Comparison of ENCODE assay signal across 9 cellular contexts in the genomic region with DNA sequence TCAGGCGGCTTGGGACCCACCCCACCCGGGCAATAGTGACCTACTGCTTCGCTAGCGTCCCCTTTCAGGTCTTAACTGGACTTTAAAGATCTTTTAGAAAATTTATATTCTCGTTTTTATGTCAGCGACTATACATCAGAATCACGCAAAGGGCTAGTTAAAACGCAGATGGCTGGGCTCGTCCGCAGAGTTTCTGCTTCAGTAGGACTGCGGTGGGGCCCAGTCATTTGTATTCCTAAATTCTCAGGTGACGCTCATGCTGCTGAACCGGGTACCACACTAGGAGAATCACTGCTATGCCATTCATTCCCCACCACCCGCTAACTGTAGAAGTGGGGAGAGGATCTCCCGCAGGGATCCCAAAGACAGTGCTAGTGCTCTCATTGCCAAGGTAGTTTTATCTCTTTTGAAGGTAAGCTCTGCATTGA. TPM values are rescaled to one million over a fixed set of nuclear protein-coding genes. Genes with fewer than 3 reads are reported as not detected.
DNase-seq lines count a peak whose midpoint lies in the region; ATAC-seq and TF ChIP-seq lines count a peak whose summit lies in the region.
"Had no signal": no experiment of that assay in that cellular context is flagged by ENCODE, and none has a peak within 500 bp of the region (broad histone marks: within the 10 kb centered on the region; RNA-seq: fewer than 3 reads in every experiment).

No MANE protein-coding gene starts in this region.

- H3K79me1 ChIP-seq in mesenchymal stem cell (replicated peaks; ENCODE audit: low read length, poor library complexity, severe bottlenecking): no peaks in the 10 kb centered on the region

- H3K27ac Mint-ChIP-seq in GM23338: peak overlapping the region; percentile 84
- no peak overlapping the region for H3K27ac Mint-ChIP-seq in activated B cell treated with CpG ODN at 0.5 μM for 24 hours

- H4K91ac ChIP-seq in mesenchymal stem cell (ENCODE audit: low read length): no peak overlapping the region

- no peaks in the 10 kb centered on the region for H3K9me3 ChIP-seq in mesenchymal stem cell (ENCODE audit: control insufficient read depth, low read length)

- no peak overlapping the region for H2AK5ac ChIP-seq in mesenchymal stem cell (ENCODE audit: low read length, severe bottlenecking)

- H3K27me3 Mint-ChIP-seq in GM23338 (ENCODE audit: insufficient read depth, low read depth, poor library complexity) (peaks cover 38% of the 10 kb centered on the region), activated B cell treated with CpG ODN at 0.5 μM for 24 hours (peaks cover 37% of the 10 kb centered on the region)

- H3K4me3 ChIP-seq in ACC112 (ENCODE audit: low read depth, low read length) (peak overlapping the region; percentile 73), GM23338 (peak overlapping the region; percentile 55), mesenchymal stem cell (ENCODE audit: insufficient read depth in 1 of 2, low read depth in 1 of 2, low read length in 2 of 2) (peak overlapping the region; percentile 23 to 64)

- ATAC-seq in GM23338 (peak; percentile 55), activated B cell treated with CpG ODN at 0.5 μM for 24 hours (ENCODE audit: low read depth) (no peak), GM19452 (IDR thresholded peaks at IDR 0.05; ENCODE audit: unreplicated experiment) (no peak), HG02870 (IDR thresholded peaks at IDR 0.05; ENCODE audit: unreplicated experiment) (no peak), HG03342 (IDR thresholded peaks at IDR 0.05; ENCODE audit: unreplicated experiment) (no peak)

- H3K4ac ChIP-seq in mesenchymal stem cell (ENCODE audit: low read depth in 1 of 2, low read length in 2 of 2): no peak overlapping the region

- peak; percentile 84 for DNase-seq in GM23338 (ENCODE audit: low spot score)
- no peak for DNase-seq in activated B cell treated with CpG ODN at 0.5 μM for 24 hours
- no peak for DNase-seq in mesenchymal stem cell
- DNase-seq in stimulated activated CD4-positive, alpha-beta T cell treated with anti-CD3 and anti-CD28 coated beads, Interleukin-2, amount 100 ng/mL, for 48 hours: no peak
- DNase-seq: activated CD8-positive, alpha-beta memory T cell treated with anti-CD3 and anti-CD28 coated beads, Interleukin-2, amount 50 U/mL, for 4 hours had no signal

- CTCF ChIA-PET in activated B cell treated with CpG ODN at 0.5 μM for 24 hours (lab: Charles Lee): no interaction called here

- H3K9ac ChIP-seq in mesenchymal stem cell (ENCODE audit: low read length): no peak overlapping the region

- no peak overlapping the region for H2BK120ac ChIP-seq in mesenchymal stem cell (ENCODE audit: low read depth, low read length)

- H3K9me2 ChIP-seq in GM23338 (ENCODE audit: insufficient read depth): no peaks in the 10 kb centered on the region

- no peak overlapping the region for H3K18ac ChIP-seq in mesenchymal stem cell (ENCODE audit: low read depth in 1 of 2, low read length in 2 of 2)

- no peaks in the 10 kb centered on the region for H3K4me1 ChIP-seq in ACC112 (ENCODE audit: control insufficient read depth, insufficient read depth, low read length, unreplicated experiment)
- peaks cover 54% of the 10 kb centered on the region for H3K4me1 ChIP-seq in GM23338 (ENCODE audit: insufficient read depth)
- peaks cover 15% of the 10 kb centered on the region for H3K4me1 ChIP-seq in mesenchymal stem cell (ENCODE audit: control insufficient read depth, insufficient read depth, low read depth, low read length)

- H3K36me3 Mint-ChIP-seq in GM23338 (ENCODE audit: low read depth) (no peaks in the 10 kb centered on the region; the same call in 2 of the 3 replicates), activated B cell treated with CpG ODN at 0.5 μM for 24 hours (ENCODE audit: low read depth) (no peaks in the 10 kb centered on the region)

- peaks cover 75% of the 10 kb centered on the region for H3K27me3 ChIP-seq in ACC112 (ENCODE audit: insufficient read depth, low read length)
- peaks cover 28% of the 10 kb centered on the region for H3K27me3 ChIP-seq in GM23338 (ENCODE audit: insufficient read depth)
- H3K27me3 ChIP-seq in mesenchymal stem cell (ENCODE audit: control insufficient read depth in 1 of 2, insufficient read depth in 1 of 2, low read length in 2 of 2): peaks cover 44 to 65% of the 10 kb centered on the region in 2 experiments

- H3K4me3 Mint-ChIP-seq in GM23338 (peak overlapping the region; percentile 73), activated B cell treated with CpG ODN at 0.5 μM for 24 hours (peak overlapping the region; percentile 76)

- H3F3A ChIP-seq in GM23338 (replicated peaks; ENCODE audit: low read depth): peaks cover 10% of the 10 kb centered on the region; the same call in 1 of the 2 replicates

- H2AFZ ChIP-seq in ACC112 (ENCODE audit: low read length, unreplicated experiment): no peak overlapping the region
- H2AFZ ChIP-seq in GM23338: no peak overlapping the region
- H2AFZ ChIP-seq in mesenchymal stem cell (ENCODE audit: low read depth, low read length): no peak overlapping the region

- POLR2A ChIA-PET in activated B cell treated with CpG ODN at 0.5 μM for 24 hours (lab: Charles Lee): no interaction called here

- no peak overlapping the region for H2BK15ac ChIP-seq in mesenchymal stem cell (ENCODE audit: low read depth, poor library complexity, severe bottlenecking)

- peak overlapping the region in 1 of 2 experiments; percentile 83 for H3K23ac ChIP-seq in mesenchymal stem cell (ENCODE audit: low read length in 2 of 2)

- H3K79me2 ChIP-seq in ACC112 (ENCODE audit: control insufficient read depth, insufficient read depth, low read length, unreplicated experiment) (no peaks in the 10 kb centered on the region), GM23338 (replicated peaks; ENCODE audit: insufficient read depth) (no peaks in the 10 kb centered on the region)

- TF ChIP-seq CTCF in GM23338 (conservative IDR thresholded peaks at IDR 0.05; ENCODE audit: low read depth in 2 of 2): no peak
- TF ChIP-seq CTCF in activated B cell treated with CpG ODN at 0.5 μM for 24 hours (IDR thresholded peaks at IDR 0.05): no peak

- no peak overlapping the region for H3K14ac ChIP-seq in mesenchymal stem cell (ENCODE audit: low read length in 2 of 2)

- H3K4me1 Mint-ChIP-seq in GM23338: peaks cover 47% of the 10 kb centered on the region
- H3K4me1 Mint-ChIP-seq in activated B cell treated with CpG ODN at 0.5 μM for 24 hours: peaks cover 22% of the 10 kb centered on the region

- H3K36me3 ChIP-seq in ACC112 (ENCODE audit: insufficient read depth, low read length): no peaks in the 10 kb centered on the region
- H3K36me3 ChIP-seq in GM23338 (ENCODE audit: insufficient read depth): no peaks in the 10 kb centered on the region
- no peaks in the 10 kb centered on the region for H3K36me3 ChIP-seq in mesenchymal stem cell (ENCODE audit: control insufficient read depth in 1 of 2, insufficient read depth in 2 of 2, low read depth in 1 of 2, low read length in 2 of 2)

- peak overlapping the region; percentile 39 for H3K4me2 ChIP-seq in GM23338
- H3K4me2 ChIP-seq in mesenchymal stem cell (ENCODE audit: low read length, poor library complexity, severe bottlenecking): peak overlapping the region; percentile 97

- H3K9me3 Mint-ChIP-seq in GM23338 (no peaks in the 10 kb centered on the region), activated B cell treated with CpG ODN at 0.5 μM for 24 hours (no peaks in the 10 kb centered on the region)

- intact Hi-C loops in activated B cell treated with CpG ODN at 0.5 μM for 24 hours (cut with micrococcal nuclease): loop anchor here (5.0 kb wide), 4 partner anchors 629 to 1284 kb away; a partner anchor contains a TSS

- H3K27ac ChIP-seq in ACC112 (ENCODE audit: low read depth, low read length) (no peak overlapping the region), GM23338 (ENCODE audit: low read depth) (peak overlapping the region; percentile 88), mesenchymal stem cell (ENCODE audit: low read length, poor library complexity, severe bottlenecking) (no peak overlapping the region)

- H2BK5ac ChIP-seq in mesenchymal stem cell (ENCODE audit: low read depth, low read length, poor library complexity, severe bottlenecking): no peak overlapping the region

- no peaks in the 10 kb centered on the region for H4K20me1 ChIP-seq in GM23338 (replicated peaks; ENCODE audit: insufficient read depth)

- H4K8ac ChIP-seq in mesenchymal stem cell (ENCODE audit: low read length): no peak overlapping the region

- WGBS in mesenchymal stem cell: under 1% methylated on average over 11 of the region's 15 CpGs

- H2BK12ac ChIP-seq in mesenchymal stem cell (ENCODE audit: low read length in 2 of 2): no peak overlapping the region

TF ChIP-seq in GM23338, 12 proteins besides CTCF, POLR2A, EP300 and RAD21 (continues in another document):
- TF ChIP-seq EZH2phosphoT487 (IDR thresholded peaks at IDR 0.05; ENCODE audit: unreplicated experiment) (no peak), EZH2 (IDR thresholded peaks at IDR 0.05; ENCODE audit: low read depth, unreplicated experiment) (no peak), JUNB (IDR thresholded peaks at IDR 0.05; ENCODE audit: unreplicated experiment) (no peak), NANOG (IDR thresholded peaks at IDR 0.05; ENCODE audit: borderline replicate concordance) (peak; percentile 67; the same call in 1 of the 2 replicates), ZNF331 (CRISPR knock-in tag; IDR thresholded peaks at IDR 0.05; ENCODE audit: low read depth) (no peak)

RNA-seq across cellular contexts. Expression of a gene that starts 12.0 kb away (rescaled TPM):
- total RNA-seq in GM23338 (2014; rRNA removed; shearing (Covaris generic)): 4.4 and 6.7 TPM in 2 replicates
- 3.4 and 3.7 TPM in 2 replicates for polyA plus RNA-seq in GM23338 (2016; fragmentation: Nextera tagmentation; extraction: Ambion mirVana)
- not detected in 2 replicates for total RNA-seq in activated B cell treated with CpG ODN at 0.5 μM for 24 hours
- polyA plus RNA-seq in mesenchymal stem cell (2013, experiment 1 of 2): not detected
- 0.01 TPM for polyA plus RNA-seq in mesenchymal stem cell (2013, experiment 2 of 2)
